23 cellular contexts compared by ENCODE assay signal in genomic region chr14:71918955-71919354, GRCh38. TPM values are rescaled to one million over a fixed set of nuclear protein-coding genes. Genes with fewer than 3 reads are reported as not detected.
DNase-seq lines count a peak whose midpoint lies in the region; ATAC-seq, FAIRE-seq and TF ChIP-seq lines count a peak whose summit lies in the region.
"Had no signal": no experiment of that assay in that cellular context is flagged by ENCODE, and none has a peak within 500 bp of the region (broad histone marks: within the 10 kb centered on the region; RNA-seq: fewer than 3 reads in every experiment).

No MANE protein-coding gene starts in this region.

- peak overlapping the region; percentile 22 for H3K9ac ChIP-seq in SK-N-MC (ENCODE audit: insufficient read length)
- no peak overlapping the region for H3K9ac ChIP-seq in smooth muscle cell (ENCODE audit: low read depth)

- peaks cover 0 to 7% (median 1%) of the 10 kb centered on the region in 11 donors for H3K9me3 Mint-ChIP-seq in naive thymus-derived CD4-positive, alpha-beta T cell
- H3K9me3 Mint-ChIP-seq: activated naive CD4-positive, alpha-beta T cell treated with anti-CD3 and anti-CD28 coated beads for 36 hours; brain; dendritic cell treated with granulocyte-macrophage colony-stimulating factor and Interleukin-4, amounts not matched to agents 40 ng/mL and 50 ng/mL, for 4 days had no signal

- no peak for ATAC-seq in naive thymus-derived CD4-positive, alpha-beta T cell
- ATAC-seq: heart left ventricle, pancreas had no signal

- POLR2A ChIA-PET in naive thymus-derived CD4-positive, alpha-beta T cell (lab: Charles Lee) = no interaction called here

- H3K4me3 ChIP-seq in SK-N-MC (peak overlapping the region; percentile 34; the same call in 1 of the 2 replicates), smooth muscle cell (no peak overlapping the region)
- no peak overlapping the region for H3K4me3 ChIP-seq in naive thymus-derived CD4-positive, alpha-beta T cell (ENCODE audit: low read length)
- H3K4me3 ChIP-seq: esophagus muscularis mucosa, heart left ventricle, pancreas, thyroid gland had no signal

- H3K4me3 Mint-ChIP-seq in naive thymus-derived CD4-positive, alpha-beta T cell = no peak overlapping the region
- H3K4me3 Mint-ChIP-seq: activated naive CD4-positive, alpha-beta T cell treated with anti-CD3 and anti-CD28 coated beads for 36 hours; brain; dendritic cell treated with granulocyte-macrophage colony-stimulating factor and Interleukin-4, amounts not matched to agents 40 ng/mL and 50 ng/mL, for 4 days had no signal

- H3K36me3 Mint-ChIP-seq in naive thymus-derived CD4-positive, alpha-beta T cell = no peaks in the 10 kb centered on the region
- H3K36me3 Mint-ChIP-seq: brain had no signal

- CTCF ChIA-PET in naive thymus-derived CD4-positive, alpha-beta T cell (lab: Charles Lee) = no interaction called here

- peaks cover 6 to 53% (median 34%) of the 10 kb centered on the region in 5 donors for H3K27me3 Mint-ChIP-seq in naive thymus-derived CD4-positive, alpha-beta T cell
- H3K27me3 Mint-ChIP-seq: brain had no signal

- H3K27me3 ChIP-seq in smooth muscle cell (ENCODE audit: low read depth) = no peaks in the 10 kb centered on the region
- H3K27me3 ChIP-seq in naive thymus-derived CD4-positive, alpha-beta T cell (ENCODE audit: control insufficient read depth in 2 of 2, insufficient read depth in 2 of 2, low read length in 2 of 2) = peaks cover 0 to 4% of the 10 kb centered on the region in 2 donors
- H3K27me3 ChIP-seq: heart left ventricle, thyroid gland had no signal

- H3K27ac Mint-ChIP-seq in naive thymus-derived CD4-positive, alpha-beta T cell = no peak overlapping the region
- H3K27ac Mint-ChIP-seq: activated naive CD4-positive, alpha-beta T cell treated with anti-CD3 and anti-CD28 coated beads for 36 hours; brain; dendritic cell treated with granulocyte-macrophage colony-stimulating factor and Interleukin-4, amounts not matched to agents 40 ng/mL and 50 ng/mL, for 4 days had no signal

- H3K9me3 ChIP-seq in SK-N-MC (ENCODE audit: low read depth, low read length) (no peaks in the 10 kb centered on the region), smooth muscle cell (replicated peaks; ENCODE audit: low read depth) (no peaks in the 10 kb centered on the region)
- no peaks in the 10 kb centered on the region for H3K9me3 ChIP-seq in naive thymus-derived CD4-positive, alpha-beta T cell (ENCODE audit: control insufficient read depth in 2 of 3, low read length in 3 of 3)
- H3K9me3 ChIP-seq: esophagus muscularis mucosa, heart left ventricle, pancreas, thyroid gland had no signal

- no peak overlapping the region for H2AFZ ChIP-seq in smooth muscle cell (ENCODE audit: low read depth)

- no peaks in the 10 kb centered on the region for H3K79me2 ChIP-seq in smooth muscle cell (ENCODE audit: low read depth)

- H3K27ac ChIP-seq in SK-N-MC (peak overlapping the region; percentile 27; the same call in 1 of the 2 replicates), smooth muscle cell (ENCODE audit: low read depth) (no peak overlapping the region)
- H3K27ac ChIP-seq in naive thymus-derived CD4-positive, alpha-beta T cell (ENCODE audit: low read depth, low read length) = no peak overlapping the region
- H3K27ac ChIP-seq: esophagus muscularis mucosa, heart left ventricle, pancreas, thyroid gland had no signal

- H3K4me1 ChIP-seq in smooth muscle cell (ENCODE audit: low read depth) = peaks cover 8% of the 10 kb centered on the region
- no peaks in the 10 kb centered on the region for H3K4me1 ChIP-seq in naive thymus-derived CD4-positive, alpha-beta T cell (ENCODE audit: control insufficient read depth in 2 of 2, insufficient read depth in 2 of 2, low read length in 2 of 2)
- H3K4me1 ChIP-seq: esophagus muscularis mucosa, heart left ventricle, pancreas, thyroid gland had no signal

- no peak overlapping the region for H3K4me2 ChIP-seq in smooth muscle cell

- 45% methylated on average over 3 of the region's 3 CpGs for WGBS in smooth muscle cell (ENCODE audit: low lambda C conversion rate)

- H3F3A ChIP-seq in smooth muscle cell (ENCODE audit: low read depth) = no peaks in the 10 kb centered on the region

- intact Hi-C loops in naive thymus-derived CD4-positive, alpha-beta T cell (cut with micrococcal nuclease) = no loop called here

- H3K36me3 ChIP-seq in SK-N-MC (ENCODE audit: insufficient read depth, low read length) (no peaks in the 10 kb centered on the region), smooth muscle cell (ENCODE audit: low read depth) (no peaks in the 10 kb centered on the region)
- no peaks in the 10 kb centered on the region for H3K36me3 ChIP-seq in naive thymus-derived CD4-positive, alpha-beta T cell (ENCODE audit: control insufficient read depth in 2 of 3, insufficient read depth in 3 of 3, low read length in 3 of 3)
- H3K36me3 ChIP-seq: esophagus muscularis mucosa, heart left ventricle, pancreas, thyroid gland had no signal

- no peak for FAIRE-seq in frontal cortex (lab: Jason Lieb, UNC)
- FAIRE-seq: pancreas had no signal

- DNase-seq in NCI-H1092 treated with DMSO at 0.1 percent for 48 hours (lab: John Stamatoyannopoulos, UW) (peak; percentile 1), NCI-H1092 (lab: John Stamatoyannopoulos, UW) (no peak), Kasumi-1 (lab: John Stamatoyannopoulos, UW) (peak; percentile 22 to 51), SK-N-MC (ENCODE audit: low read depth, low spot score) (peak; percentile 59), myocyte (ENCODE audit: low read depth) (peak; percentile 9), frontal cortex (ENCODE audit: low spot score in 2 of 2) (no peak), smooth muscle cell (lab: John Stamatoyannopoulos, UW; ENCODE audit: unreplicated experiment) (no peak)
- no peak for DNase-seq in naive thymus-derived CD4-positive, alpha-beta T cell
- DNase-seq: activated CD4-positive, alpha-beta T cell treated with anti-CD3 and anti-CD28 coated beads for 4 hours; activated naive CD4-positive, alpha-beta T cell treated with anti-CD3 and anti-CD28 coated beads for 36 hours; C1 segment of cervical spinal cord; DMS153; GOT3; NCI-H226; pancreas; RPMI8226; T-helper 2 cell; thyroid gland had no signal

- TF ChIP-seq CTCF in smooth muscle cell (IDR thresholded peaks at IDR 0.05; ENCODE audit: borderline replicate concordance, insufficient read depth, poor library complexity, severe bottlenecking) = no peak

- no peaks in the 10 kb centered on the region for H3K4me1 Mint-ChIP-seq in naive thymus-derived CD4-positive, alpha-beta T cell

- H4K20me1 ChIP-seq in smooth muscle cell (ENCODE audit: low read depth) = no peaks in the 10 kb centered on the region

RNA-seq across cellular contexts. Expression of gene RGS6, which starts 13.3 kb away (rescaled TPM):
- total RNA-seq in myocyte = not detected in 2 replicates
- 0.01 TPM for polyA plus RNA-seq in myocyte (2012)
- total RNA-seq in frontal cortex = 4.9 TPM
- total RNA-seq in smooth muscle cell = 0.40 and 3.9 TPM in 2 replicates
- polyA plus RNA-seq in smooth muscle cell = 0.32 TPM in 1 of 2 replicates, not detected in the other
- under 1 TPM in 2 of 5 experiments, not detected in 3; 0.29 to 0.97 TPM for total RNA-seq in naive thymus-derived CD4-positive, alpha-beta T cell
- not detected for polyA plus RNA-seq in naive thymus-derived CD4-positive, alpha-beta T cell
- total RNA-seq: A172; activated naive CD4-positive, alpha-beta T cell treated with anti-CD3 and anti-CD28 coated beads for 36 hours had no signal

Comparison
In these comparisons a context has a peak if more than half of its experiments do, and no peak if none do; other contexts are left out.
1. DNase-seq: peak in NCI-H1092 treated with DMSO at 0.1 percent for 48 hours (single experiment), Kasumi-1 (2 of 2), SK-N-MC (single experiment) and myocyte (single experiment); none in NCI-H1092 (single experiment), frontal cortex (0 of 2), smooth muscle cell (single experiment) and naive thymus-derived CD4-positive, alpha-beta T cell (0 of 9).